Comparison of ENCODE assay signal across 9 cellular contexts in genomic region chr10:69696073-69696731, GRCh38.
A peak's percentile ranks its signal among the peaks of the same experiment; 100 is the strongest.
DNase-seq lines count a peak whose midpoint lies in the region; ATAC-seq and TF ChIP-seq lines count a peak whose summit lies in the region.
"Had no signal": no experiment of that assay in that cellular context is flagged by ENCODE, and none has a peak within 500 bp of the region (broad histone marks: within the 10 kb centered on the region; RNA-seq: fewer than 3 reads in every experiment).

No MANE protein-coding gene starts in this region.

- H3K4me3 ChIP-seq in cardiac muscle cell = no peak overlapping the region

- H3K36me3 ChIP-seq in cardiac muscle cell = no peaks in the 10 kb centered on the region

- no peaks in the 10 kb centered on the region for H3K4me1 ChIP-seq in cardiac muscle cell (ENCODE audit: low read depth)

- DNase-seq in cardiac muscle cell (ENCODE audit: low read depth in 1 of 2, low spot score in 1 of 2) (peak; percentile 62 to 90), Right ventricle myocardium inferior (ENCODE audit: missing footprints) (no peak), NCI-H526 (lab: John Stamatoyannopoulos, UW) (peak; percentile 13 to 38), dedifferentiated amniotic fluid mesenchymal stem cell (ENCODE audit: extremely low spot score) (peak; percentile 78), mesothelial cell of epicardium (ENCODE audit: low spot score in 2 of 2, unreplicated experiment in 2 of 2) (peak in 1 of 2 experiments; percentile 61), GM19240 (ENCODE audit: insufficient read length, low spot score) (no peak), SHP77 (lab: John Stamatoyannopoulos, UW) (no peak), cerebellar cortex (ENCODE audit: low spot score) (no peak)

- no peaks in the 10 kb centered on the region for H3K9me3 ChIP-seq in cardiac muscle cell (ENCODE audit: low read depth)

- H3K4me1 Mint-ChIP-seq in mesothelial cell of epicardium = peaks cover 2% of the 10 kb centered on the region

- ATAC-seq in Right ventricle myocardium inferior = no peak

- peak overlapping the region; percentile 56 for H3K27ac Mint-ChIP-seq in mesothelial cell of epicardium
- H3K27ac Mint-ChIP-seq: stimulated activated naive CD8-positive, alpha-beta T cell treated with anti-CD3 and anti-CD28 coated beads, Interleukin-15, Interleukin-2, amounts not matched to agents 100 ng/mL and 50 ng/mL, for 24 hours had no signal

- no peak overlapping the region for H3K27ac ChIP-seq in cardiac muscle cell

- no peaks in the 10 kb centered on the region for H3K36me3 Mint-ChIP-seq in mesothelial cell of epicardium

- intact Hi-C loops in Right ventricle myocardium inferior (cut with DNase I) = loop anchor here (2.0 kb wide), 1 partner anchor 219 kb away; no protein-coding TSS in a partner anchor

- H3K9me3 Mint-ChIP-seq in mesothelial cell of epicardium = peaks cover 11% of the 10 kb centered on the region
- H3K9me3 Mint-ChIP-seq: stimulated activated naive CD8-positive, alpha-beta T cell treated with anti-CD3 and anti-CD28 coated beads, Interleukin-15, Interleukin-2, amounts not matched to agents 100 ng/mL and 50 ng/mL, for 24 hours had no signal

- H3K4me3 Mint-ChIP-seq in mesothelial cell of epicardium = no peak overlapping the region
- H3K4me3 Mint-ChIP-seq: stimulated activated naive CD8-positive, alpha-beta T cell treated with anti-CD3 and anti-CD28 coated beads, Interleukin-15, Interleukin-2, amounts not matched to agents 100 ng/mL and 50 ng/mL, for 24 hours had no signal

- TF ChIP-seq CTCF in cardiac muscle cell (IDR thresholded peaks at IDR 0.05; ENCODE audit: low read depth, low read length) (peak; percentile 71), mesothelial cell of epicardium (IDR thresholded peaks at IDR 0.05; ENCODE audit: unreplicated experiment) (peak; percentile 56)

- H3K27me3 Mint-ChIP-seq in mesothelial cell of epicardium (ENCODE audit: low read depth) = peaks cover 17% of the 10 kb centered on the region

- peaks cover 8% of the 10 kb centered on the region for H3K27me3 ChIP-seq in cardiac muscle cell

Comparison
In these comparisons a context has a peak if more than half of its experiments do, and no peak if none do; other contexts are left out.
1. DNase-seq: peak in cardiac muscle cell (2 of 2), NCI-H526 (2 of 2) and dedifferentiated amniotic fluid mesenchymal stem cell (single experiment); none in Right ventricle myocardium inferior (single experiment), GM19240 (single experiment), SHP77 (0 of 2) and cerebellar cortex (single experiment).